22 cellular contexts compared by ENCODE assay signal in the genomic region with DNA sequence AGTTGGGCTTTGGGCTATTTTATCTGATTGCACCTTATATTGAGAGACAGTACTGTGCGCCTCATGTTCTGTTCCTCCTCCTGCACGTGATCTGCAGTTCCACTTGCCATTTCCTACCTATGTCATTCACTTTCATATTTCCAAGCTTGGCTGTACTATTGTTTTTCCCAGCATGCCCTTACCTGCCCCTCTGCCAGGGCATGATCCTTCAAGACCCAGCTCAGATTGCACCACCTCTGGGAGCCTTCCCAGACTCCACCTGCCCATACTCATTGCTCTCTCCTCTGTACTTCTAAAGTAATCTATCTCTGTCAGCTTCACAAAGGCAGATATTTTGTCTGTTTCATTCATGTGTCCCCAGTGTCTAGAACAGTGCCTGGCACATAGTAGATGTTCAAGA.
"Had no signal": no experiment of that assay in that cellular context is flagged by ENCODE, and none has a peak within 500 bp of the region (broad histone marks: within the 10 kb centered on the region; RNA-seq: fewer than 3 reads in every experiment).

No MANE protein-coding gene starts in this region.

- H3K27me3 Mint-ChIP-seq: activated CD8-positive, alpha-beta T cell treated with anti-CD3 and anti-CD28 coated beads for 36 hours; activated naive CD8-positive, alpha-beta T cell treated with anti-CD3 and anti-CD28 coated beads, Interleukin-2, amount 10 ng/mL, durations not matched to agents 7 days and 5 days; effector memory CD8-positive, alpha-beta T cell; memory B cell; stimulated activated naive CD8-positive, alpha-beta T cell treated with anti-CD3 and anti-CD28 coated beads, Interleukin-15, amount 100 ng/mL, for 72 hours had no signal

- H3K4me3 ChIP-seq: heart right ventricle, left ventricle myocardium inferior, neural progenitor cell, prostate gland, skin epidermis had no signal

- H3K36me3 Mint-ChIP-seq: activated naive CD8-positive, alpha-beta T cell treated with anti-CD3 and anti-CD28 coated beads, Interleukin-2, amount 10 ng/mL, durations not matched to agents 7 days and 5 days; memory B cell; naive thymus-derived CD4-positive, alpha-beta T cell; neural progenitor cell; T-cell; WTC11 had no signal

- H3K9me3 ChIP-seq: heart right ventricle, left ventricle myocardium inferior, prostate gland had no signal

- H3K9ac ChIP-seq: neural progenitor cell had no signal

- H3K36me3 ChIP-seq: heart right ventricle, left ventricle myocardium inferior, neural progenitor cell, prostate gland had no signal

- H3K4me1 ChIP-seq: neural progenitor cell, prostate gland had no signal

- H3K4me2 ChIP-seq: neural progenitor cell had no signal

- DNase-seq: activated CD4-positive, alpha-beta T cell treated with anti-CD3 and anti-CD28 coated beads for 4 hours; activated CD8-positive, alpha-beta T cell treated with anti-CD3 and anti-CD28 coated beads for 36 hours; activated naive CD4-positive, alpha-beta T cell treated with Interleukin-2 at 50 U/mL for 16 hours; activated naive CD8-positive, alpha-beta T cell treated with anti-CD3 and anti-CD28 coated beads, Interleukin-2, amount 10 ng/mL, durations not matched to agents 7 days and 5 days; activated T-cell treated with anti-CD3 and anti-CD28 coated beads, Interleukin-2, amount 50 U/mL, for 24 hours; amygdala; caudate nucleus; effector memory CD8-positive, alpha-beta T cell; heart right ventricle; kidney glomerular epithelial cell; left ventricle myocardium inferior; naive thymus-derived CD4-positive, alpha-beta T cell; right cardiac atrium; stimulated activated naive CD8-positive, alpha-beta T cell treated with anti-CD3 and anti-CD28 coated beads, Interleukin-15, amount 100 ng/mL, for 72 hours; T-cell; trophoblast cell had no signal

- H2AFZ ChIP-seq: neural progenitor cell had no signal

- H3K9me3 Mint-ChIP-seq: activated CD8-positive, alpha-beta T cell treated with anti-CD3 and anti-CD28 coated beads for 36 hours; activated naive CD8-positive, alpha-beta T cell treated with anti-CD3 and anti-CD28 coated beads, Interleukin-2, amount 10 ng/mL, durations not matched to agents 7 days and 5 days; activated T-cell treated with anti-CD3 and anti-CD28 coated beads, Interleukin-2, amount 50 U/mL, for 24 hours; activated T-helper 2 cell treated with anti-CD3 and anti-CD28 coated beads, Interferon-gamma antibody, Interleukin-2, Interleukin-4, amounts not matched to agents 10 μg/mL and 5 μg/mL and 100 μg/mL, durations not matched to agents 14 hours and 24 hours and 36 hours; effector memory CD8-positive, alpha-beta T cell; memory B cell; naive thymus-derived CD4-positive, alpha-beta T cell; stimulated activated naive CD8-positive, alpha-beta T cell treated with anti-CD3 and anti-CD28 coated beads, Interleukin-15, amount 100 ng/mL, for 72 hours; T-cell; WTC11 had no signal

- H3K4me3 Mint-ChIP-seq: activated CD8-positive, alpha-beta T cell treated with anti-CD3 and anti-CD28 coated beads for 36 hours; activated naive CD8-positive, alpha-beta T cell treated with anti-CD3 and anti-CD28 coated beads, Interleukin-2, amount 10 ng/mL, durations not matched to agents 7 days and 5 days; activated T-cell treated with anti-CD3 and anti-CD28 coated beads, Interleukin-2, amount 50 U/mL, for 24 hours; effector memory CD8-positive, alpha-beta T cell; memory B cell; naive thymus-derived CD4-positive, alpha-beta T cell; neural progenitor cell; stimulated activated naive CD8-positive, alpha-beta T cell treated with anti-CD3 and anti-CD28 coated beads, Interleukin-15, amount 100 ng/mL, for 72 hours; T-cell; WTC11 had no signal

- H3K27ac ChIP-seq: heart right ventricle, neural progenitor cell, prostate gland had no signal

- H3K4me1 Mint-ChIP-seq: WTC11 had no signal

- H3K27ac Mint-ChIP-seq: activated CD8-positive, alpha-beta T cell treated with anti-CD3 and anti-CD28 coated beads for 36 hours; activated naive CD8-positive, alpha-beta T cell treated with anti-CD3 and anti-CD28 coated beads, Interleukin-2, amount 10 ng/mL, durations not matched to agents 7 days and 5 days; activated T-cell treated with anti-CD3 and anti-CD28 coated beads, Interleukin-2, amount 50 U/mL, for 24 hours; activated T-helper 2 cell treated with anti-CD3 and anti-CD28 coated beads, Interferon-gamma antibody, Interleukin-2, Interleukin-4, amounts not matched to agents 10 μg/mL and 5 μg/mL and 100 μg/mL, durations not matched to agents 14 hours and 24 hours and 36 hours; effector memory CD8-positive, alpha-beta T cell; memory B cell; neural progenitor cell; stimulated activated naive CD8-positive, alpha-beta T cell treated with anti-CD3 and anti-CD28 coated beads, Interleukin-15, amount 100 ng/mL, for 72 hours; T-cell; WTC11 had no signal
